Comparison of ENCODE assay signal across 8 cellular contexts in the genomic region with DNA sequence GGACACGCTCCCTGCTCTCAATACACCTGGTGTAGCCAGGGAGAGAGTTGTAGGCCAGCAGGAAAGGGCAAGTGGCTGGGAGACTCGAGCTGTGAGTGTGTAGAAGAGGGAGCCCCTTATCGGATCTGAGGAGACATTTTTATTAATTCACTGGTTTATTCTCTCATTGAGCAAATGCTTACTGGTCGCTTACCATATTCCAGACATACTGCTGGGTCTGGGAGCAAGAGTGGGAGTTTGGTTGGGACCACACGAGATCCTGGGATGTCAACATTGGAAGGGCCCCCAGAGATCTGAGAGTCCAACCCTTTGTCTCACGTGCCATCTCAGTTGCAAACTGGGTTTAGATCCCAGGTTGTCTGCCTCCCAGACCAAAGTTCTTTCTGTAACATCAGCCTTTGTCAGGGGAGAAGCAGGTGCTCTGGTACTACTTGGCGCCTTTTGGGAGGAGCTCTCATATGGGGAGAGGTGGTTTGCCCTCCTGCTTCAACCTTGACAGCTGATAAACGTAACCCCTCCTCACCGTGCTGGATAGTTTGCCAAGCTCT. TPM values are rescaled to one million over a fixed set of nuclear protein-coding genes. Genes with fewer than 3 reads are reported as not detected.
DNase-seq lines count a peak whose midpoint lies in the region; ATAC-seq and TF ChIP-seq lines count a peak whose summit lies in the region.

No MANE protein-coding gene starts in this region.

- peak overlapping the region; percentile 75 for H3K27ac ChIP-seq in mesenchymal stem cell (ENCODE audit: low read length, poor library complexity, severe bottlenecking)

- peaks cover 46% of the 10 kb centered on the region for H3K4me1 Mint-ChIP-seq in stimulated activated naive CD8-positive, alpha-beta T cell treated with anti-CD3 and anti-CD28 coated beads, Interleukin-15, Interleukin-2, amounts not matched to agents 100 ng/mL and 50 ng/mL, for 24 hours (ENCODE audit: low read depth)

- H3K9me3 ChIP-seq in mesenchymal stem cell (ENCODE audit: control insufficient read depth, low read length) = no peaks in the 10 kb centered on the region

- peak overlapping the region in 1 of 2 experiments; percentile 98 for H3K14ac ChIP-seq in mesenchymal stem cell (ENCODE audit: low read length in 2 of 2)

- H3K18ac ChIP-seq in mesenchymal stem cell (ENCODE audit: low read depth in 1 of 2, low read length in 2 of 2) = peak overlapping the region; percentile 82 to 99

- in situ Hi-C loops in astrocyte of the spinal cord (cut with HindIII; ENCODE audit: low sequenced_read_pairs) = no loop called here

- H2BK120ac ChIP-seq in mesenchymal stem cell (ENCODE audit: low read depth, low read length) = no peak overlapping the region

- H3K4me1 ChIP-seq in mesenchymal stem cell (ENCODE audit: control insufficient read depth, insufficient read depth, low read depth, low read length) = peaks cover 3% of the 10 kb centered on the region

- peak overlapping the region; percentile 75 for H2AFZ ChIP-seq in mesenchymal stem cell (ENCODE audit: low read depth, low read length)

- ATAC-seq in stimulated activated naive CD8-positive, alpha-beta T cell treated with anti-CD3 and anti-CD28 coated beads, Interleukin-15, Interleukin-2, amounts not matched to agents 100 U/mL and 50 U/mL, for 24 hours = no peak

- H3K4me3 Mint-ChIP-seq in stimulated activated naive CD8-positive, alpha-beta T cell treated with anti-CD3 and anti-CD28 coated beads, Interleukin-15, Interleukin-2, amounts not matched to agents 100 ng/mL and 50 ng/mL, for 24 hours = peak overlapping the region; percentile 96

- H3K4me3 ChIP-seq in astrocyte of the spinal cord (ENCODE audit: low read depth, low read length) (peak overlapping the region; percentile 98), mesenchymal stem cell (ENCODE audit: insufficient read depth in 1 of 2, low read depth in 1 of 2, low read length in 2 of 2) (peak overlapping the region; percentile 90 to 100)

- peak overlapping the region; percentile 85 for H4K91ac ChIP-seq in mesenchymal stem cell (ENCODE audit: low read length)

- no peak overlapping the region for H2AK5ac ChIP-seq in mesenchymal stem cell (ENCODE audit: low read length, severe bottlenecking)

- no peaks in the 10 kb centered on the region for H3K9me3 Mint-ChIP-seq in stimulated activated naive CD8-positive, alpha-beta T cell treated with anti-CD3 and anti-CD28 coated beads, Interleukin-15, Interleukin-2, amounts not matched to agents 100 ng/mL and 50 ng/mL, for 24 hours

- peak overlapping the region; percentile 100 for H3K9ac ChIP-seq in mesenchymal stem cell (ENCODE audit: low read length)

- peak overlapping the region; percentile 94 for H4K8ac ChIP-seq in mesenchymal stem cell (ENCODE audit: low read length)

- H2BK12ac ChIP-seq in mesenchymal stem cell (ENCODE audit: low read length in 2 of 2) = no peak overlapping the region

- no peak overlapping the region for H2BK15ac ChIP-seq in mesenchymal stem cell (ENCODE audit: low read depth, poor library complexity, severe bottlenecking)

- peak overlapping the region; percentile 89 to 92 for H3K4ac ChIP-seq in mesenchymal stem cell (ENCODE audit: low read depth in 1 of 2, low read length in 2 of 2)

- TF ChIP-seq CTCF in astrocyte of the spinal cord (IDR thresholded peaks at IDR 0.05; ENCODE audit: low read depth, low read length) (no peak), GM10266 (IDR thresholded peaks at IDR 0.05; ENCODE audit: control insufficient read depth, insufficient read depth, low read depth, missing control alignments) (no peak)

- peak overlapping the region; percentile 69 for H3K4me2 ChIP-seq in mesenchymal stem cell (ENCODE audit: low read length, poor library complexity, severe bottlenecking)

- peak overlapping the region in 1 of 2 experiments; percentile 87 for H3K23ac ChIP-seq in mesenchymal stem cell (ENCODE audit: low read length in 2 of 2)

- no peak for DNase-seq in stimulated activated naive CD8-positive, alpha-beta T cell treated with anti-CD3 and anti-CD28 coated beads, Interleukin-15, Interleukin-2, amounts not matched to agents 100 U/mL and 50 U/mL, for 24 hours
- DNase-seq in astrocyte of the spinal cord (ENCODE audit: low read depth, low spot score) (no peak), mesenchymal stem cell (no peak), NCI-H345 (lab: John Stamatoyannopoulos, UW) (no peak), SW480 (ENCODE audit: low spot score) (no peak), GM10266 (ENCODE audit: extremely low spot score) (no peak)
- no peak for DNase-seq in NK-92 treated with Interleukin-12 subunit alpha and Interleukin-12 subunit beta, amount 100 ng/mL, for 24 hours (lab: John Stamatoyannopoulos, UW)

- H3K27me3 Mint-ChIP-seq in stimulated activated naive CD8-positive, alpha-beta T cell treated with anti-CD3 and anti-CD28 coated beads, Interleukin-15, Interleukin-2, amounts not matched to agents 100 ng/mL and 50 ng/mL, for 24 hours = no peaks in the 10 kb centered on the region

- H3K36me3 Mint-ChIP-seq in stimulated activated naive CD8-positive, alpha-beta T cell treated with anti-CD3 and anti-CD28 coated beads, Interleukin-15, Interleukin-2, amounts not matched to agents 100 ng/mL and 50 ng/mL, for 24 hours (ENCODE audit: low read depth) = peaks cover 34% of the 10 kb centered on the region

- peaks cover 0 to 12% of the 10 kb centered on the region in 2 experiments for H3K27me3 ChIP-seq in mesenchymal stem cell (ENCODE audit: control insufficient read depth in 1 of 2, insufficient read depth in 1 of 2, low read length in 2 of 2)

- H3K36me3 ChIP-seq in mesenchymal stem cell (ENCODE audit: control insufficient read depth in 1 of 2, insufficient read depth in 2 of 2, low read depth in 1 of 2, low read length in 2 of 2) = peaks cover 16 to 29% of the 10 kb centered on the region in 2 experiments

- 0% methylated on average over 5 of the region's 9 CpGs for WGBS in mesenchymal stem cell

- peaks cover 4% of the 10 kb centered on the region for H3K79me1 ChIP-seq in mesenchymal stem cell (replicated peaks; ENCODE audit: low read length, poor library complexity, severe bottlenecking)

- H2BK5ac ChIP-seq in mesenchymal stem cell (ENCODE audit: low read depth, low read length, poor library complexity, severe bottlenecking) = peak overlapping the region; percentile 5

- peak overlapping the region; percentile 94 for H3K27ac Mint-ChIP-seq in stimulated activated naive CD8-positive, alpha-beta T cell treated with anti-CD3 and anti-CD28 coated beads, Interleukin-15, Interleukin-2, amounts not matched to agents 100 ng/mL and 50 ng/mL, for 24 hours

RNA-seq across cellular contexts. Expression of gene TMEM222, which starts 0.7 kb away (rescaled TPM):
- 37.1 TPM for polyA plus RNA-seq in mesenchymal stem cell (2013, experiment 1 of 2)
- polyA plus RNA-seq in mesenchymal stem cell (2013, experiment 2 of 2) = 36.1 TPM

RNA-seq across cellular contexts. Expression of gene SYTL1, which starts 19.2 kb away (rescaled TPM):
- polyA plus RNA-seq in mesenchymal stem cell (2013, experiment 1 of 2) = 0.39 TPM
- polyA plus RNA-seq in mesenchymal stem cell (2013, experiment 2 of 2) = 0.59 TPM

RNA-seq across cellular contexts. Expression of gene MAP3K6, which starts 44.1 kb away (rescaled TPM):
- polyA plus RNA-seq in mesenchymal stem cell (2013, experiment 1 of 2) = 27.2 TPM
- polyA plus RNA-seq in mesenchymal stem cell (2013, experiment 2 of 2) = 28.1 TPM

RNA-seq across cellular contexts. Expression of gene FCN3, which starts 52.0 kb away (rescaled TPM):
- not detected for polyA plus RNA-seq in mesenchymal stem cell (2013, experiment 1 of 2)
- not detected for polyA plus RNA-seq in mesenchymal stem cell (2013, experiment 2 of 2)
